Comparison of ENCODE assay signal across 1 cellular context in genomic region chr18:13657974-13658373, GRCh38.
TF ChIP-seq lines count a peak whose summit lies in the region.

No MANE protein-coding gene starts in this region.

TF ChIP-seq in K562, 482 proteins besides CTCF, POLR2A, EP300 and RAD21 (continued from another document):
- TF ChIP-seq CHAMP1 (IDR thresholded peaks at IDR 0.05) = no peak
